Comparison of ENCODE assay signal across 8 cellular contexts in the genomic region with DNA sequence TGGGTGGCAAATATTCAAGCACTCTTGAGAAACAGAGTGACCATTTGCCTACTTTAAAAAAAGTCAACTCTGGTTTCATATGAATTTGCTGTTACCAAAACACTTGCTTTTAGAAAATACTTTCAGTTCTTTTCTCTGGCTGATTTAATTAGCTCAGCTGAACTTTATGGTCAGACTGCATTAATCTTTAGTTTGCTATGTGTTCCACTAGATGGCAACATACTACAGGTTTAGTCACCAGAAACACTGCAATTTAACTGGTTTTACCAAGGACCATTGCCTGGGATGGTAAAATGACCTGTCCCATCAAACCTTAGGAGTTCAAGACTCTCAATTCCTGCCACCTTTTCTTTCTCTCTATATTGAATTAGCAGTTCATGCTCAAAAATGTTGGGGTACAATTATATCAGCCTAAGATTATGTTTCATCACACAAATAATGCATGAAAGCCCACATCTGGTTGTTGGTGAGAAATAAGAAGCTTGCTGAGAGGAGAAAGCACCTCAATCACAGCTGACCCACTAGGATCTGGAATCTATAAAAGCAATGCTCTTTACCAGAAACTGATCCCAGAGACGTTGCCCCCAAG.
DNase-seq lines count a peak whose midpoint lies in the region; ATAC-seq, FAIRE-seq and TF ChIP-seq lines count a peak whose summit lies in the region.

No MANE protein-coding gene starts in this region.

- peak; percentile 65 for DNase-seq in GM10248 (ENCODE audit: extremely low spot score)
- peak; percentile 47 for DNase-seq in NCI-H146 (lab: John Stamatoyannopoulos, UW)
- DNase-seq in amniotic epithelial cell (ENCODE audit: low read depth), result peak; percentile 63
- peak; percentile 53 for DNase-seq in hepatic stellate cell (ENCODE audit: low spot score)
- DNase-seq in stimulated activated naive B cell treated with anti-CD40 and anti-IgM and Interleukin-4, amounts not matched to agents 10 μg/mL and 1 μg/mL and 100 μg/mL, for 72 hours, result no peak
- DNase-seq in stimulated activated CD8-positive, alpha-beta memory T cell treated with anti-CD3 and anti-CD28 coated beads, Interleukin-4, amount 100 ng/mL, for 48 hours, result no peak

- H3K27ac Mint-ChIP-seq in stimulated activated naive B cell treated with anti-CD40 and anti-IgM and Interleukin-4, amounts not matched to agents 10 μg/mL and 1 μg/mL and 100 μg/mL, for 72 hours, result no peak overlapping the region

- H3K27me3 Mint-ChIP-seq in stimulated activated naive B cell treated with anti-CD40 and anti-IgM and Interleukin-4, amounts not matched to agents 10 μg/mL and 1 μg/mL and 100 μg/mL, for 72 hours, result no peaks in the 10 kb centered on the region

- POLR2A ChIA-PET in GM10248 (lab: Yijun Ruan, JAX), result no interaction called here

- FAIRE-seq in A204.1 (lab: Jason Lieb, UNC), result peak; percentile 97

- no peaks in the 10 kb centered on the region for H3K9me3 Mint-ChIP-seq in stimulated activated naive B cell treated with anti-CD40 and anti-IgM and Interleukin-4, amounts not matched to agents 10 μg/mL and 1 μg/mL and 100 μg/mL, for 72 hours

- peak; percentile 51 for TF ChIP-seq CTCF in GM10248 (IDR thresholded peaks at IDR 0.05; ENCODE audit: control extremely low read depth, extremely low read depth, low read depth, missing control alignments)

- peak; percentile 72 for ATAC-seq in HG02571 (IDR thresholded peaks at IDR 0.05; ENCODE audit: unreplicated experiment)
- peak; percentile 74 to 80 for ATAC-seq in stimulated activated naive B cell treated with anti-CD40 and anti-IgM and Interleukin-4, amounts not matched to agents 10 μg/mL and 1 μg/mL and 100 μg/mL, for 72 hours (replicated peaks)

- no peak overlapping the region for H3K4me3 Mint-ChIP-seq in stimulated activated naive B cell treated with anti-CD40 and anti-IgM and Interleukin-4, amounts not matched to agents 10 μg/mL and 1 μg/mL and 100 μg/mL, for 72 hours

- peaks cover 2 to 5% of the 10 kb centered on the region in 2 donors for H3K4me1 Mint-ChIP-seq in stimulated activated naive B cell treated with anti-CD40 and anti-IgM and Interleukin-4, amounts not matched to agents 10 μg/mL and 1 μg/mL and 100 μg/mL, for 72 hours

- CTCF ChIA-PET in GM10248 (lab: Yijun Ruan, JAX), result interaction anchor here (0.6 to 2.4 kb wide), 10 partner anchors 9 to 1375 kb away, joined by 3 to 15 read pairs (median 6); no protein-coding TSS in a partner anchor

- no peaks in the 10 kb centered on the region for H3K36me3 Mint-ChIP-seq in stimulated activated naive B cell treated with anti-CD40 and anti-IgM and Interleukin-4, amounts not matched to agents 10 μg/mL and 1 μg/mL and 100 μg/mL, for 72 hours

Comparison
In these comparisons a context has a peak if more than half of its experiments do, and no peak if none do; other contexts are left out.
1. DNase-seq: peak in GM10248 (single experiment), NCI-H146 (single experiment), amniotic epithelial cell (single experiment) and hepatic stellate cell (single experiment); none in stimulated activated naive B cell treated with anti-CD40 and anti-IgM and Interleukin-4, amounts not matched to agents 10 μg/mL and 1 μg/mL and 100 μg/mL, for 72 hours (single experiment) and stimulated activated CD8-positive, alpha-beta memory T cell treated with anti-CD3 and anti-CD28 coated beads, Interleukin-4, amount 100 ng/mL, for 48 hours (single experiment).